8 cellular contexts compared by ENCODE assay signal in the genomic region with DNA sequence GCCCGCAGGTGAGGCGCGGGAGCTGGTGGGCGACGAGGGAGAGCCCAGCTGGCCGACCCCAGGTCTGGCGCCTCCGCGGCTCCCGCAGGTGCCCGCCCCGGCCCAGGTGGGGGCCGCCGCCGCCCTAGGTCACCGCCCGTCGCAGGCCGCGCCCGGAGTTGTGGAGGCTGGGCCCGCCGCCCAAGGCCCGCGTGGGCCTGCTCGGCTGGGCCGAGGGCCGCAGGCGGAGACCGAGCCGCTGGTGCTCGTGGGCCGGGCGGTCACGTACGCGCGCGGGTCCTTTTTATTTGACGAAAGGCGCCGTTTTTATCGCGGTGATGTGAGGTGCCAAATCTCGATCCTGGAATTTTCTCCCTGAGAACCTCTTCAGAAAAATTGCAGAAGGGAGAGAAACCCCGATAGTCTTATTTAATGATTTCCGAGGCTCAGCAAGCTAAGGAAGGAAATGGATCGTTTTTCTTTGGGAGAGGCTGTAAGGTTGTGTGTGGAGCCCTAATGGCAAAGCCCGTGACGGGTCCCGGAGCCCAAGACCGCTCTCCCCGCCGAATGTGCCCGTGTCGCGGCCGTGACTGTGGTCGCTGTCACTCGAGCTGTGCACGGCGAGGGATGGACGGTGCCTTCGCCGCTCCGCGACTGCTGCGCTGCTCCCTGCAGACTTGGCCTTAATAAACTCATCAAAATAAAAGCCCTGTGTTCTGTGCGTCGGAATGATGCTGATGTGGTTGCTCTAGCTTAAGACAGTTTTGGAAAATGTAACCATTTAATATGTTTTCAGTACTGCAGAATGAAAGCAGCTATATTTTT. TPM values are rescaled to one million over a fixed set of nuclear protein-coding genes. Genes with fewer than 3 reads are reported as not detected.
A peak's percentile ranks its signal among the peaks of the same experiment; 100 is the strongest.
DNase-seq lines count a peak whose midpoint lies in the region; ATAC-seq and TF ChIP-seq lines count a peak whose summit lies in the region.

No MANE protein-coding gene starts in this region.

- H3K4me1 ChIP-seq in heart right ventricle (peaks cover 0 to 42% (median 30%) of the 10 kb centered on the region in 9 donors), parathyroid adenoma (peaks cover 3% of the 10 kb centered on the region)

- TF ChIP-seq CTCF in heart right ventricle (IDR thresholded peaks at IDR 0.05) (no peak), parathyroid adenoma (IDR thresholded peaks at IDR 0.05) (no peak)

- 0 to 1% methylated on average over 61 to 70 of the region's 70 CpGs for whole genome bisulfite sequencing in heart right ventricle, 2 donors

- peak overlapping the region; percentile 13 for H3K9ac ChIP-seq in parathyroid adenoma

- intact Hi-C loops in heart right ventricle (cut with DNase I), result loop anchor here (5.0 to 10.0 kb wide), 9 partner anchors 53 to 233 kb away; partner anchors contain the start of gene IL17RD (in 5 of the 10)

- ATAC-seq in GM19351 (IDR thresholded peaks at IDR 0.05; ENCODE audit: unreplicated experiment) (peak; percentile 36), HG03460 (IDR thresholded peaks at IDR 0.05; ENCODE audit: unreplicated experiment) (peak; percentile 34), heart right ventricle (peak; percentile 63 to 85 (median 68))

- no peaks in the 10 kb centered on the region for H3K36me3 ChIP-seq in heart right ventricle
- H3K36me3 ChIP-seq in parathyroid adenoma (ENCODE audit: control insufficient read depth, insufficient read depth, low read length), result no peaks in the 10 kb centered on the region

- H3K27ac ChIP-seq in heart right ventricle (peak overlapping the region; percentile 90 to 97 (median 95)), parathyroid adenoma (peak overlapping the region; percentile 85)

- H3K9me3 ChIP-seq in heart right ventricle, result no peaks in the 10 kb centered on the region
- H3K9me3 ChIP-seq in parathyroid adenoma (ENCODE audit: control insufficient read depth, low read length), result no peaks in the 10 kb centered on the region

- H2AFZ ChIP-seq in parathyroid adenoma, result peak overlapping the region; percentile 96

- peak overlapping the region; percentile 65 to 97 (median 82) for H3K4me3 ChIP-seq in heart right ventricle
- peak overlapping the region; percentile 67 for H3K4me3 ChIP-seq in parathyroid adenoma (ENCODE audit: low read depth, low read length)

- H3K27me3 ChIP-seq in heart right ventricle, result no peaks in the 10 kb centered on the region
- H3K27me3 ChIP-seq in parathyroid adenoma (ENCODE audit: control insufficient read depth, insufficient read depth, low read length), result no peaks in the 10 kb centered on the region

- DNase-seq in CD1c-positive myeloid dendritic cell (ENCODE audit: extremely low spot score) (peak; percentile 41), SW480 (ENCODE audit: low spot score) (peak; percentile 71), amygdala (lab: John Stamatoyannopoulos, UW) (peak in 52 of 56 donors; percentile 3 to 73 (median 38)), heart right ventricle (peak; percentile 52 to 63), cortex of kidney (lab: John Stamatoyannopoulos, UW) (no peak)

- peaks cover 28% of the 10 kb centered on the region for H3K79me2 ChIP-seq in parathyroid adenoma

- peak overlapping the region; percentile 64 for H3K4me2 ChIP-seq in parathyroid adenoma (ENCODE audit: low read length)

RNA-seq across cellular contexts. Expression of gene APPL1, which starts 0.6 kb away (rescaled TPM):
- total RNA-seq in heart right ventricle, result 10 to 100 TPM; 44.7 to 58.7 (median 51.0) TPM
- 10 to 100 TPM; 10.7 to 14.3 TPM for polyA plus RNA-seq in heart right ventricle

RNA-seq across cellular contexts. Expression of gene HESX1, which starts 28.4 kb away (rescaled TPM):
- total RNA-seq in heart right ventricle, result 1 to 10 TPM in 1 of 10 donors, under 1 TPM in 5, not detected in 4; 0.22 to 1.2 (median 0.54) TPM
- 1 to 10 TPM in 1 of 2 donors, under 1 TPM in 1; 0.28 to 1.5 TPM for polyA plus RNA-seq in heart right ventricle
